Comparison of ENCODE assay signal across 1 cellular context in genomic region chrX:22433292-22434070, GRCh38.
TF ChIP-seq lines count a peak whose summit lies in the region.

No MANE protein-coding gene starts in this region.

TF ChIP-seq in WTC11, 78 proteins besides CTCF, POLR2A, EP300 and RAD21 (continued from another document):
- TF ChIP-seq MXD4 (CRISPR knock-in tag; IDR thresholded peaks at IDR 0.05; ENCODE audit: borderline replicate concordance): no peak
- TF ChIP-seq PREB (CRISPR knock-in tag; IDR thresholded peaks at IDR 0.05; ENCODE audit: borderline replicate concordance): no peak
- no peak for TF ChIP-seq ESRRA (CRISPR knock-in tag; IDR thresholded peaks at IDR 0.05; ENCODE audit: borderline replicate concordance)
- no peak for TF ChIP-seq ZNF671 (CRISPR knock-in tag; IDR thresholded peaks at IDR 0.05)
- no peak for TF ChIP-seq ZNF138 (CRISPR knock-in tag; conservative IDR thresholded peaks at IDR 0.05)
- no peak for TF ChIP-seq GTF2I (CRISPR knock-in tag; conservative IDR thresholded peaks at IDR 0.05)
- TF ChIP-seq RORB (CRISPR knock-in tag; IDR thresholded peaks at IDR 0.05): no peak
